ENCODE assay signal across 8 cellular contexts in the genomic region with DNA sequence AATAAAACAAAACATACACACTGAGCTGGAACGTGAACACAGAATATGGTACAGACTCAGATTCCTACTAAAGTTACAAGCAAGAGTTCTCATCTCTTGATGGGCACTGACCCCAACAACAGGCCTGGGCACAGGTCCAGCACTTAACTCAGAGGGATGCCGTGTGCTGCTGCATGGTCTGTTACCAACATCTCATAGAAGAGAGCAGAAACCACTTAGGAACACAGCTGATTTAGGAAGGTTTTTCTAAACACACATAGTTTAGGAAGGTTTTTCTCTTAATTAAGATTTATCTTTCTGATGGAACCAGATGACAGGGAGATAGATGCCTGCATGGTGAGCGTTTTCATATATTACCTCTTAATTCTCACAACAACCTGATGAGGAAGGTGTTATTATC. TPM values are rescaled to one million over a fixed set of nuclear protein-coding genes. Genes with fewer than 3 reads are reported as not detected.
DNase-seq lines count a peak whose midpoint lies in the region; ATAC-seq lines count a peak whose summit lies in the region.

No MANE protein-coding gene starts in this region.

- peaks cover 2% of the 10 kb centered on the region for H3K9me3 Mint-ChIP-seq in activated naive CD8-positive, alpha-beta T cell treated with anti-CD3 and anti-CD28 coated beads, Interleukin-2, amount 10 ng/mL, durations not matched to agents 7 days and 5 days

- peaks cover 6% of the 10 kb centered on the region for H3K36me3 Mint-ChIP-seq in activated naive CD8-positive, alpha-beta T cell treated with anti-CD3 and anti-CD28 coated beads, Interleukin-2, amount 10 ng/mL, durations not matched to agents 7 days and 5 days

- peak overlapping the region; percentile 65 for H3K4me3 Mint-ChIP-seq in activated naive CD8-positive, alpha-beta T cell treated with anti-CD3 and anti-CD28 coated beads, Interleukin-2, amount 10 ng/mL, durations not matched to agents 7 days and 5 days

- peaks cover under 1% of the 10 kb centered on the region for H3K27me3 Mint-ChIP-seq in activated naive CD8-positive, alpha-beta T cell treated with anti-CD3 and anti-CD28 coated beads, Interleukin-2, amount 10 ng/mL, durations not matched to agents 7 days and 5 days

- H3K27ac Mint-ChIP-seq in activated naive CD8-positive, alpha-beta T cell treated with anti-CD3 and anti-CD28 coated beads, Interleukin-2, amount 10 ng/mL, durations not matched to agents 7 days and 5 days = no peak overlapping the region

- POLR2A ChIA-PET in activated naive CD8-positive, alpha-beta T cell treated with anti-CD3 and anti-CD28 coated beads, Interleukin-2, amount 10 ng/mL, durations not matched to agents 7 days and 5 days (lab: Charles Lee) = no interaction called here

- ATAC-seq in activated naive CD8-positive, alpha-beta T cell treated with anti-CD3 and anti-CD28 coated beads, Interleukin-2, amount 10 ng/mL, durations not matched to agents 7 days and 5 days (ENCODE audit: low read depth) = no peak
- no peak for ATAC-seq in GM18858 (IDR thresholded peaks at IDR 0.05; ENCODE audit: unreplicated experiment)
- ATAC-seq in HG02870 (IDR thresholded peaks at IDR 0.05; ENCODE audit: unreplicated experiment) = no peak

- DNase-seq in Daoy (ENCODE audit: low read depth) (peak; percentile 83), NCI-H1092 (lab: John Stamatoyannopoulos, UW) (peak; percentile 35), left kidney (ENCODE audit: low read depth, low spot score) (peak; percentile 36), SW 1271 (lab: John Stamatoyannopoulos, UW) (no peak)
- no peak for DNase-seq in activated naive CD8-positive, alpha-beta T cell treated with anti-CD3 and anti-CD28 coated beads, Interleukin-2, amount 10 ng/mL, durations not matched to agents 7 days and 5 days
- no peak for DNase-seq in activated CD4-positive, alpha-beta T cell treated with anti-CD3 and anti-CD28 coated beads for 1 hour

- H3K4me1 Mint-ChIP-seq in activated naive CD8-positive, alpha-beta T cell treated with anti-CD3 and anti-CD28 coated beads, Interleukin-2, amount 10 ng/mL, durations not matched to agents 7 days and 5 days = peaks cover 38% of the 10 kb centered on the region

RNA-seq across cellular contexts. Expression of a gene that starts 1.5 kb away (rescaled TPM):
- total RNA-seq in Daoy (2014; rRNA removed; shearing (Covaris generic)) = 53.4 and 59.0 TPM in 2 replicates
- 10 to 100 TPM; 20.4 to 22.0 TPM for total RNA-seq in activated naive CD8-positive, alpha-beta T cell treated with anti-CD3 and anti-CD28 coated beads, Interleukin-2, amount 10 ng/mL, durations not matched to agents 7 days and 5 days

RNA-seq across cellular contexts. Expression of a gene that starts 28.7 kb away (rescaled TPM):
- 99.9 and 123 TPM in 2 replicates for total RNA-seq in Daoy (2014; rRNA removed; shearing (Covaris generic))
- total RNA-seq in activated naive CD8-positive, alpha-beta T cell treated with anti-CD3 and anti-CD28 coated beads, Interleukin-2, amount 10 ng/mL, durations not matched to agents 7 days and 5 days = 10 to 100 TPM; 55.1 to 61.3 TPM

Comparison
In these comparisons a context has a peak if more than half of its experiments do, and no peak if none do; other contexts are left out.
1. DNase-seq: peak in Daoy (single experiment), NCI-H1092 (single experiment) and left kidney (single experiment); none in activated naive CD8-positive, alpha-beta T cell treated with anti-CD3 and anti-CD28 coated beads, Interleukin-2, amount 10 ng/mL, durations not matched to agents 7 days and 5 days (single experiment), SW 1271 (0 of 2) and activated CD4-positive, alpha-beta T cell treated with anti-CD3 and anti-CD28 coated beads for 1 hour (single experiment).